Comparison of ENCODE assay signal across 33 cellular contexts in genomic region chr5:18965893-18966292, GRCh38.
"Had no signal": no experiment of that assay in that cellular context is flagged by ENCODE, and none has a peak within 500 bp of the region (broad histone marks: within the 10 kb centered on the region; RNA-seq: fewer than 3 reads in every experiment).

No MANE protein-coding gene starts in this region.

- H3K9me3 ChIP-seq: SJCRH30 had no signal

- H3K27ac ChIP-seq: PC-9, RWPE1, SJCRH30, SK-N-MC had no signal

- H3K36me3 ChIP-seq: SJCRH30 had no signal

- H2AFZ ChIP-seq: PC-9 had no signal

- H3K4me2 ChIP-seq: PC-9 had no signal

- H3K4me3 ChIP-seq: PC-9, SJCRH30, SK-N-MC had no signal

- H3K27me3 ChIP-seq: SJCRH30 had no signal

- DNase-seq: Karpas-422, KG1, NCI-H1048, NCI-H1092 treated with DMSO at 0.1 percent for 48 hours, NCI-H1105 treated with DMSO at 0.1 percent for 48 hours, NCI-H1417, NCI-H1436, NCI-H146, NCI-H1694, NCI-H187, NCI-H1930, NCI-H2029 treated with DMSO at 0.1 percent for 48 hours, NCI-H2081 treated with DMSO at 0.1 percent for 48 hours, NCI-H2107, NCI-H2171 treated with DMSO at 0.1 percent for 48 hours, NCI-H2227 treated with DMSO at 0.1 percent for 48 hours, NCI-H345, NCI-H446, NCI-H510A treated with DMSO at 0.1 percent for 48 hours, NCI-H524 treated with DMSO at 0.1 percent for 48 hours, NCI-H526 treated with DMSO at 0.1 percent for 48 hours, NCI-H82, PC-9, SHP77, SIG-M5, SJCRH30, SW 1271, T-helper 1 cell had no signal

- ATAC-seq: Panc1, Right ventricle myocardium inferior, SK-N-SH treated with all-trans-retinoic acid at 6 μM for 48 hours had no signal

- H3K4me1 ChIP-seq: SJCRH30 had no signal
